In genomic region chr19:6110360-6110977, GRCh38 we compare ENCODE assay signal across 8 cellular contexts. TPM values are rescaled to one million over a fixed set of nuclear protein-coding genes. Genes with fewer than 3 reads are reported as not detected.
DNase-seq lines count a peak whose midpoint lies in the region; ATAC-seq and TF ChIP-seq lines count a peak whose summit lies in the region.

RFX2 (minus strand) TSS chr19:6110500; CDS start chr19:6047496, 63,004 bp downstream.

- H3K36me3 Mint-ChIP-seq in CD8-positive, alpha-beta T cell = peaks cover 2% of the 10 kb centered on the region

- POLR2A ChIA-PET in CD8-positive, alpha-beta T cell (lab: Charles Lee) = no interaction called here

- WGBS in lower leg skin, 2 donors = 0% methylated on average over 17 to 49 of the region's 75 CpGs

- CTCF ChIA-PET in CD8-positive, alpha-beta T cell (lab: Charles Lee) = interaction anchor here (0.7 to 2.2 kb wide), 3 partner anchors 11 to 62 kb away, joined by 3 to 8 read pairs (median 5); no protein-coding TSS in a partner anchor

- H3K9me3 Mint-ChIP-seq in CD8-positive, alpha-beta T cell = no peaks in the 10 kb centered on the region

- H3K4me3 ChIP-seq in CD8-positive, alpha-beta T cell (ENCODE audit: low read depth, low read length) = peak within 1 kb of the TSS; percentile 59
- H3K4me3 ChIP-seq in dorsolateral prefrontal cortex = peak within 1 kb of the TSS; percentile 46 to 86 (median 71)
- peak within 1 kb of the TSS; percentile 21 for H3K4me3 ChIP-seq in lower leg skin (ENCODE audit: low read depth, poor library complexity, severe bottlenecking)

- TF ChIP-seq CTCF in CD8-positive, alpha-beta T cell (IDR thresholded peaks at IDR 0.05) = no peak
- TF ChIP-seq CTCF in dorsolateral prefrontal cortex (IDR thresholded peaks at IDR 0.05 in 54 of 56, conservative IDR thresholded peaks at IDR 0.05 in 2 of 56; ENCODE audit: low read depth in 1 of 56, partially characterized antibody in 56 of 56) = peak in 11 of 56 donors; percentile 2 to 59 (median 17)
- TF ChIP-seq CTCF in lower leg skin (IDR thresholded peaks at IDR 0.05) = no peak

- peak within 1 kb of the TSS; percentile 89 for H3K4me3 Mint-ChIP-seq in CD8-positive, alpha-beta T cell

- H3K4me1 ChIP-seq in CD8-positive, alpha-beta T cell (ENCODE audit: insufficient read depth, low read length) = peaks cover 14% of the 10 kb centered on the region

- DNase-seq in CD8-positive, alpha-beta T cell = peak; percentile 98 to 99 (median 99)
- DNase-seq in NCI-H82 (lab: John Stamatoyannopoulos, UW) (peak; percentile 98), dorsolateral prefrontal cortex (peak; percentile 95 to 100 (median 98)), lower leg skin (ENCODE audit: low spot score in 2 of 2) (peak; percentile 99 to 100)
- peak; percentile 98 to 99 for DNase-seq in activated CD4-positive, alpha-beta T cell treated with anti-CD3 and anti-CD28 coated beads, Interleukin-2, amount 50 U/mL, for 48 hours
- DNase-seq in stimulated activated CD4-positive, alpha-beta T cell treated with anti-CD3 and anti-CD28 coated beads, Interleukin-4, amount 100 ng/mL, for 24 hours = peak; percentile 99

- TF ChIP-seq POLR2A in lower leg skin (IDR thresholded peaks at IDR 0.05) = no peak

- intact Hi-C loops in CD8-positive, alpha-beta T cell (cut with DNase I, micrococcal nuclease) = loop anchor here (1.0 to 5.0 kb wide), 10 partner anchors 24 to 627 kb away; partner anchors contain the start of genes ALKBH7 (in 2 of the 2), VMAC (in 2 of the 2), GPR108 (in 1 of the 2) and KHSRP (in 1 of the 2)
- intact Hi-C loops in dorsolateral prefrontal cortex (cut with DNase I) = no loop called here
- intact Hi-C loops in lower leg skin (cut with DNase I; ENCODE audit: low total_unique reads) = loop anchor here (5.0 kb wide), 1 partner anchor 48 kb away; no protein-coding TSS in a partner anchor

- H3K27ac ChIP-seq in CD8-positive, alpha-beta T cell (ENCODE audit: low read depth, low read length) = peak within 1 kb of the TSS; percentile 58
- H3K27ac ChIP-seq in dorsolateral prefrontal cortex = peak within 1 kb of the TSS in 24 of 59 donors; percentile 9 to 84 (median 69)

- H3K4me1 Mint-ChIP-seq in CD8-positive, alpha-beta T cell (ENCODE audit: low read depth) = peaks cover 17% of the 10 kb centered on the region

- no peaks in the 10 kb centered on the region for H3K27me3 ChIP-seq in CD8-positive, alpha-beta T cell (ENCODE audit: insufficient read depth, low read length)
- H3K27me3 ChIP-seq in dorsolateral prefrontal cortex = no peaks in the 10 kb centered on the region

- peak within 1 kb of the TSS; percentile 80 for H3K27ac Mint-ChIP-seq in CD8-positive, alpha-beta T cell

- no peaks in the 10 kb centered on the region for H3K36me3 ChIP-seq in CD8-positive, alpha-beta T cell (ENCODE audit: insufficient read depth, low read length)

- peaks cover 3% of the 10 kb centered on the region for H3K27me3 Mint-ChIP-seq in CD8-positive, alpha-beta T cell (ENCODE audit: low read depth)

- ATAC-seq in CD8-positive, alpha-beta T cell = peak; percentile 97
- ATAC-seq in GM19455 (IDR thresholded peaks at IDR 0.05; ENCODE audit: unreplicated experiment) (peak; percentile 90), HG03575 (IDR thresholded peaks at IDR 0.05; ENCODE audit: extremely low read depth, insufficient number of reproducible peaks, low FRiP score, unreplicated experiment) (peak; percentile 58)

- H3K9me3 ChIP-seq in CD8-positive, alpha-beta T cell (ENCODE audit: low read length) = no peaks in the 10 kb centered on the region

RNA-seq across cellular contexts. Expression of gene RFX2, which starts in this region (rescaled TPM):
- 10 to 100 TPM in 1 of 2 experiments, 1 to 10 TPM in 1; 9.0 to 12.4 TPM for total RNA-seq in CD8-positive, alpha-beta T cell
- 10 to 100 TPM in 103 of 120 experiments, 1 to 10 TPM in 17; 5.3 to 44.1 (median 14.3) TPM for total RNA-seq in dorsolateral prefrontal cortex
- total RNA-seq in lower leg skin = 10 to 100 TPM; 19.6 to 28.7 (median 25.8) TPM

Comparison
In these comparisons a context has a peak if more than half of its experiments do, and no peak if none do; other contexts are left out.
1. H3K4me3 ChIP-seq: peak in every context shown above with its lines; median percentile 71 in dorsolateral prefrontal cortex; 59 in CD8-positive, alpha-beta T cell; 21 in lower leg skin.
2. intact Hi-C loops: an anchor here in CD8-positive, alpha-beta T cell (1.0 to 5.0 kb wide) and lower leg skin (5.0 kb wide); none called in dorsolateral prefrontal cortex.